Comparison of ENCODE assay signal across 7 cellular contexts in the genomic region with DNA sequence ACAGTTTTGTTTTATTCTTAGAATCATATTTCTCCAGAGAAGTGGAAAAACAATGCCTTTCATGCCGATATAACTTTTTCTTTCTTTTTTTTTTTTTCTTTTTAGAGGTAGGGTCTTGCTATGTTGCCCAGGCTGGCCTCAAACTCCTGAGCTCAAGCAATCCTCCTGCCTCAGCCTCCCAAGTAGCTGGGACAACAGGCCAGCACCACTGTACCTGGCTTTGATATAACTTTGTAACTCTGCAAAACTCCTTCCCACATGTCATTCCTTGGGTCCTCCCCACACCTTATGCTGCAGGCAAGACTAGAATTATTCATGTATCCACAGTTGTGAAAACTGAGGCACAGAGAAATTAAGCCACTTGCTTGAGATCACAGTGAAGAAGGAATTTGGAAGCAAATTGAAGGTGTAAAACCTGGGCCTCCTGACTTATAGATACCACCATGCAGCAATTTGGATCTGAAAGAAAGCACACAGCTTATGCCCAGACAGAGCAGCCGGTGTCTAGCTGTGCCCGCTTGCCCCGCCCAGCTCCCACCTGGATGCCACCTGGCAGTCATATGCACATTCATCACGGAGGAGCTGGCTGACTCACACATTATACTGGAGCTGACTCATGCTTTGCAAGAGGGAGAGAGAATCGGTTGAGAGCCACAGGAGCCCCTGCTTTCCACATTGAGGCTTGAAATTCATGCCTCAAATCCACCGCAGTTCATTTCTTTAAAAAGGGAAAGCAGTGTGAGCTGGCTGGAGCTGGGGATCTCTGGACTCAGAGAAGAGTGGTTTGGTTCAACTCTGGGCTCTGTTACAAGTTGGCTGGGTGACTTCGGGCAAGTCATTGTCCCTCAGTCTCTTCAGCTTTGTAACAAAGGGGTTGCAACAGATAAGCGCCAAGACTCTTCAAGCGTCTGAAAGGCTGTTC. TPM values are rescaled to one million over a fixed set of nuclear protein-coding genes. Genes with fewer than 3 reads are reported as not detected.
DNase-seq lines count a peak whose midpoint lies in the region; ATAC-seq, FAIRE-seq and TF ChIP-seq lines count a peak whose summit lies in the region.

No MANE protein-coding gene starts in this region.

- H3K4me1 ChIP-seq in body of pancreas: peaks cover 11% of the 10 kb centered on the region

- intact Hi-C loops in body of pancreas (cut with DNase I): no loop called here

- WGBS in body of pancreas, 2 donors: 51 to 55% methylated on average over 10 of the region's 10 CpGs

- H3K27ac ChIP-seq in body of pancreas: peak overlapping the region in 2 of 4 donors; percentile 36 to 38

- H3K27me3 ChIP-seq in body of pancreas: no peaks in the 10 kb centered on the region

- DNase-seq in H54 (ENCODE audit: insufficient read length, low spot score) (peak; percentile 88), NCI-H2107 treated with DMSO at 0.1 percent for 48 hours (lab: John Stamatoyannopoulos, UW; ENCODE audit: unreplicated experiment) (peak; percentile 93), body of pancreas (peak; percentile 50 to 77 (median 74)), lung microvascular endothelial cell (ENCODE audit: low read depth in 2 of 2) (peak; percentile 15 to 73), activated gamma-delta T cell (lab: John Stamatoyannopoulos, UW) (no peak)

- ATAC-seq in body of pancreas: peak; percentile 87
- no peak for ATAC-seq in GM18907 (IDR thresholded peaks at IDR 0.05; ENCODE audit: unreplicated experiment)
- no peak for ATAC-seq in GM19328 (IDR thresholded peaks at IDR 0.05; ENCODE audit: unreplicated experiment)

- no peaks in the 10 kb centered on the region for H3K36me3 ChIP-seq in body of pancreas (replicated peaks in 1 of 2; ENCODE audit: insufficient read depth in 1 of 2, low read depth in 2 of 2)

- TF ChIP-seq POLR2A in H54 (IDR thresholded peaks at IDR 0.05; ENCODE audit: low read depth, low read length) (no peak), body of pancreas (IDR thresholded peaks at IDR 0.05) (no peak)

- no peaks in the 10 kb centered on the region for H3K9me3 ChIP-seq in body of pancreas

- no peak for TF ChIP-seq CTCF in body of pancreas (IDR thresholded peaks at IDR 0.05)

- peak; percentile 86 for FAIRE-seq in H54 (lab: Jason Lieb, UNC)

- no peak overlapping the region for H3K4me3 ChIP-seq in body of pancreas

RNA-seq across cellular contexts. Expression of gene SLC2A1, which starts 8.3 kb away (rescaled TPM):
- total RNA-seq in body of pancreas (10 to 100 TPM in 1 of 2 donors, 1 to 10 TPM in 1; 4.2 to 13.2 TPM), lung microvascular endothelial cell (11.6 and 32.7 TPM in 2 replicates)
